16 cellular contexts compared by ENCODE assay signal in genomic region chr17:14320734-14321475, GRCh38. TPM values are rescaled to one million over a fixed set of nuclear protein-coding genes. Genes with fewer than 3 reads are reported as not detected.
DNase-seq lines count a peak whose midpoint lies in the region; ATAC-seq, FAIRE-seq and TF ChIP-seq lines count a peak whose summit lies in the region.
"Had no signal": no experiment of that assay in that cellular context is flagged by ENCODE, and none has a peak within 500 bp of the region (broad histone marks: within the 10 kb centered on the region; RNA-seq: fewer than 3 reads in every experiment).

No MANE protein-coding gene starts in this region.

- H3K4me1 ChIP-seq in SK-N-SH (ENCODE audit: control insufficient read depth in 1 of 2, insufficient read depth in 2 of 2, low read depth in 1 of 2, low read length in 1 of 2) (no peaks in the 10 kb centered on the region), PC-9 (replicated peaks; ENCODE audit: insufficient read depth) (no peaks in the 10 kb centered on the region)
- H3K4me1 ChIP-seq: ascending aorta had no signal

- H3K4me3 ChIP-seq in SK-N-SH (ENCODE audit: low read depth in 2 of 2, low read length in 1 of 2) (no peak overlapping the region; a peak in 1 of 4 replicates), PC-9 (no peak overlapping the region)
- H3K4me3 ChIP-seq: ascending aorta had no signal

- BruUV-seq in PC-9 (replicated peaks; lab: Mats Ljungman, UMichigan): no TSS peak

- no peak for TF ChIP-seq EP300 in SK-N-SH (IDR thresholded peaks at IDR 0.05; ENCODE audit: borderline replicate concordance in 1 of 2, low read depth in 1 of 2, low read length in 1 of 2)

- H3K27me3 ChIP-seq in SK-N-SH (ENCODE audit: insufficient read depth) (peaks cover 7% of the 10 kb centered on the region; the same call in 1 of the 2 replicates), PC-9 (ENCODE audit: insufficient read depth, low read depth) (peaks cover 68% of the 10 kb centered on the region)
- H3K27me3 ChIP-seq: ascending aorta had no signal

- intact Hi-C loops in PC-9 (cut with micrococcal nuclease; ENCODE audit: unreplicated experiment): no loop called here

- no peak for TF ChIP-seq RAD21 in SK-N-SH (IDR thresholded peaks at IDR 0.05; ENCODE audit: low read length)

- H3K4me2 ChIP-seq in SK-N-SH: peak overlapping the region; percentile 63
- no peak overlapping the region for H3K4me2 ChIP-seq in PC-9

- POLR2A ChIA-PET in SK-N-SH (lab: Yijun Ruan, JAX): no interaction called here
- POLR2A ChIA-PET in PC-9 (lab: Charles Lee; ENCODE audit: unreplicated experiment): no interaction called here

- H4K20me1 ChIP-seq in SK-N-SH (ENCODE audit: insufficient read depth) (no peaks in the 10 kb centered on the region), PC-9 (ENCODE audit: insufficient read depth) (no peaks in the 10 kb centered on the region)

- peak overlapping the region; percentile 9; the same call in 1 of the 2 replicates for H2AFZ ChIP-seq in SK-N-SH (ENCODE audit: low read depth)
- H2AFZ ChIP-seq in PC-9: no peak overlapping the region

- CTCF ChIA-PET in SK-N-SH (lab: Yijun Ruan, JAX) (interaction anchor here (0.5 to 1.2 kb wide), 3 partner anchors 18 to 1291 kb away, joined by 3 to 7 read pairs (median 3); no protein-coding TSS in a partner anchor), PC-9 (lab: Charles Lee) (no interaction called here)

- H3K27ac Mint-ChIP-seq in effector memory CD8-positive, alpha-beta T cell: peak overlapping the region; percentile 31 to 32
- peak overlapping the region; percentile 43 for H3K27ac Mint-ChIP-seq in osteocyte (ENCODE audit: unreplicated experiment)

- H3K9ac ChIP-seq in SK-N-SH: no peak overlapping the region

- peak overlapping the region in 1 of 2 donors; percentile 6 for H3K4me3 Mint-ChIP-seq in effector memory CD8-positive, alpha-beta T cell
- no peak overlapping the region for H3K4me3 Mint-ChIP-seq in osteocyte (ENCODE audit: unreplicated experiment)

- H3K79me2 ChIP-seq in SK-N-SH (ENCODE audit: insufficient read depth) (no peaks in the 10 kb centered on the region; the same call in 1 of the 2 replicates), PC-9 (ENCODE audit: low read depth) (no peaks in the 10 kb centered on the region)

- H3K27ac ChIP-seq in SK-N-SH (ENCODE audit: low read depth in 2 of 2, low read length in 1 of 2) (no peak overlapping the region), PC-9 (no peak overlapping the region)
- H3K27ac ChIP-seq: ascending aorta had no signal

- WGBS in SK-N-SH (ENCODE audit: low lambda C conversion rate): 24% methylated on average over 13 of the region's 13 CpGs

- peaks cover 8% of the 10 kb centered on the region for H3K36me3 Mint-ChIP-seq in effector memory CD8-positive, alpha-beta T cell (ENCODE audit: insufficient read depth)
- peaks cover 26% of the 10 kb centered on the region for H3K36me3 Mint-ChIP-seq in osteocyte (ENCODE audit: unreplicated experiment)

- ATAC-seq in SK-N-SH treated with all-trans-retinoic acid at 6 μM for 48 hours: no peak; the same call in 1 of the 3 replicates
- ATAC-seq in effector memory CD8-positive, alpha-beta T cell (replicated peaks): no peak
- ATAC-seq: left ventricle myocardium superior, PC-3, right cardiac atrium had no signal

- H3K36me3 ChIP-seq in SK-N-SH (replicated peaks in 1 of 2; ENCODE audit: control insufficient read depth in 1 of 2, insufficient read depth in 2 of 2, low read length in 1 of 2): no peaks in the 10 kb centered on the region
- H3K36me3 ChIP-seq in PC-9 (ENCODE audit: low read depth): no peaks in the 10 kb centered on the region
- H3K36me3 ChIP-seq: ascending aorta had no signal

- H3K9me2 ChIP-seq in SK-N-SH (no peaks in the 10 kb centered on the region), PC-9 (ENCODE audit: insufficient read depth) (no peaks in the 10 kb centered on the region)

- DNase-seq in SK-N-SH (no peak), NCI-H82 treated with DMSO at 0.1 percent for 48 hours (lab: John Stamatoyannopoulos, UW; ENCODE audit: unreplicated experiment) (peak; percentile 69), osteocyte (ENCODE audit: extremely low spot score, unreplicated experiment) (no peak), SKM-1 (lab: John Stamatoyannopoulos, UW; ENCODE audit: unreplicated experiment) (no peak), RCC 7860 (ENCODE audit: low spot score) (no peak), PC-9 (no peak)
- no peak for DNase-seq in effector memory CD8-positive, alpha-beta T cell
- DNase-seq: left ventricle myocardium superior; NCI-H226; PC-3; right cardiac atrium; stimulated activated CD4-positive, alpha-beta T cell treated with anti-CD3 and anti-CD28 coated beads, Interleukin-4, amount 100 ng/mL, for 4 hours had no signal

- H3K9me3 ChIP-seq in SK-N-SH (no peaks in the 10 kb centered on the region), PC-9 (ENCODE audit: insufficient read depth, low read depth) (no peaks in the 10 kb centered on the region)
- H3K9me3 ChIP-seq: ascending aorta had no signal

- TF ChIP-seq CTCF in SK-N-SH (IDR thresholded peaks at IDR 0.05) (no peak), osteocyte (IDR thresholded peaks at IDR 0.05) (no peak), PC-9 (conservative IDR thresholded peaks at IDR 0.05) (no peak)

- peaks cover 55 to 64% of the 10 kb centered on the region in 2 donors for H3K4me1 Mint-ChIP-seq in effector memory CD8-positive, alpha-beta T cell (ENCODE audit: low read depth in 2 of 2)
- peaks cover 58% of the 10 kb centered on the region for H3K4me1 Mint-ChIP-seq in osteocyte (ENCODE audit: unreplicated experiment)

- no peak for FAIRE-seq in RCC 7860 (lab: Jason Lieb, UNC)
- FAIRE-seq: GM18507, urothelium cell line had no signal

- H3K9me3 Mint-ChIP-seq in effector memory CD8-positive, alpha-beta T cell: no peaks in the 10 kb centered on the region
- no peaks in the 10 kb centered on the region for H3K9me3 Mint-ChIP-seq in osteocyte (ENCODE audit: unreplicated experiment)

- H3F3A ChIP-seq in SK-N-SH (replicated peaks; ENCODE audit: insufficient read depth) (no peaks in the 10 kb centered on the region), PC-9 (ENCODE audit: insufficient read depth, low read depth) (no peaks in the 10 kb centered on the region)

- no peaks in the 10 kb centered on the region for H3K27me3 Mint-ChIP-seq in effector memory CD8-positive, alpha-beta T cell
- no peaks in the 10 kb centered on the region for H3K27me3 Mint-ChIP-seq in osteocyte (ENCODE audit: unreplicated experiment)

TF ChIP-seq in SK-N-SH, 30 proteins besides CTCF, POLR2A, EP300 and RAD21:
- no peak for TF ChIP-seq RCOR1 (IDR thresholded peaks at IDR 0.05; ENCODE audit: low read length)
- no peak for TF ChIP-seq FOSL2 (IDR thresholded peaks at IDR 0.05; ENCODE audit: borderline replicate concordance, low read depth)
- no peak for TF ChIP-seq POLR2AphosphoS5 (IDR thresholded peaks at IDR 0.05; ENCODE audit: low read depth, low read length)
- no peak for TF ChIP-seq RXRA (IDR thresholded peaks at IDR 0.05; ENCODE audit: borderline replicate concordance, low read depth)
- no peak for TF ChIP-seq MXI1 (IDR thresholded peaks at IDR 0.05; ENCODE audit: low read depth, low read length)
- TF ChIP-seq EZH2phosphoT487 (IDR thresholded peaks at IDR 0.05; ENCODE audit: borderline replicate concordance, low read depth): no peak
- TF ChIP-seq TAF1 (IDR thresholded peaks at IDR 0.05; ENCODE audit: borderline replicate concordance, low read depth, low read length): no peak

TF ChIP-seq in SK-N-SH treated with all-trans-retinoic acid at 6 μM for 48 hours, 23 proteins besides CTCF, POLR2A, EP300 and RAD21:
- no peak for TF ChIP-seq ARNTL (CRISPR knock-in tag; IDR thresholded peaks at IDR 0.05; ENCODE audit: borderline replicate concordance, low read depth)

RNA-seq across cellular contexts. Expression of gene HS3ST3B1, which starts 20.0 kb away (rescaled TPM):
- polyA plus RNA-seq in SK-N-SH (2012; rRNA removed): 0.55 and 0.67 TPM in 2 replicates
- polyA plus RNA-seq in SK-N-SH (2012; cell fraction: cytosol; rRNA removed): 0.55 and 0.71 TPM in 2 replicates
- 0.76 and 0.85 TPM in 2 replicates for polyA plus RNA-seq in SK-N-SH (2012; cell fraction: nucleus; rRNA removed)
- total RNA-seq in osteocyte (76.9 and 77.0 TPM in 2 replicates), PC-9 (2021) (not detected in 2 replicates)

Comparison
In these comparisons a context has a peak if more than half of its experiments do, and no peak if none do; other contexts are left out.
1. RNA of gene HS3ST3B1, which starts 20.0 kb away (total RNA-seq): 76.9 to 77.0 TPM in osteocyte; not detected in PC-9; every median in the first group is over 10 times any median in the second.